Comparison of ENCODE assay signal across 14 cellular contexts in the genomic region with DNA sequence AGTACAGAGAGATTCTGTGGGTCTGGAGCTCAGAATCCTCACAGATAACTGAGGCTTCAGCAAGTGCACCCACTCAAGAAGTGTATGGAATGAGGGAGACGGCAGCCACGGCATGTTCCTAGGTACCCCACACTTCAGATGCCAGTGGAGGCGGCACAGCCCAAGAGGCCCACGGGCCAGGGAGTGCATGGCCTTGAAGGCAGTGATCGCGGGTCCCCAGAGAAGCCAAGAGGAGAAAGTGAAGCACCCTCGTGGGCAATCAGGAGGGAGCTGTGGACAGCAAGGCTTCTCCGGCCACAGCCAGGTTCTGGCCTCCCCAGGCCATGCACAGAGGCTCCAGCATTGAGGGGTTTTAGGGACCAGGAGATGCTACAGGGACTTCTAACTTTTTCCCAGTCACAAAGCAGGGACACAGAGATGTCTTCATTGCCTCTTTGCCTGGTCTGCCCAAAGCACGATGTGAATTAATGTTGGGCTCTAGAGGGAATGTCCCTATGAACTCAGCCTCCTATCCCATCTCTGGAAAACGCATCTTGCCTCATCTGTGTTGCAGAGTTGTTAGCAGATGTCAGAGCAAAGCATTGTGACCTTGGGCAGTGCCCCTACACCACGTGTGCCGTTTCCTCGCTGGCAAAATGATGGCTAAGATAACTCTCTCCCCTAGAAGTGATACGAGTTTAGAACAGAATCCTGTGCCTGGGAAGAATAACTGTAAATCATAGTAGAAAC. TPM values are rescaled to one million over a fixed set of nuclear protein-coding genes. Genes with fewer than 3 reads are reported as not detected.
"Had no signal": no experiment of that assay in that cellular context is flagged by ENCODE, and none has a peak within 500 bp of the region (broad histone marks: within the 10 kb centered on the region; RNA-seq: fewer than 3 reads in every experiment).

No MANE protein-coding gene starts in this region.

- H3K9me3 ChIP-seq: esophagus squamous epithelium, sigmoid colon, upper lobe of right lung had no signal

- H3K27ac ChIP-seq: esophagus squamous epithelium, sigmoid colon, upper lobe of right lung had no signal

- H3K4me3 ChIP-seq: esophagus squamous epithelium, sigmoid colon, upper lobe of right lung had no signal

- H3K9me3 Mint-ChIP-seq: brain; immature natural killer cell; naive thymus-derived CD8-positive, alpha-beta T cell had no signal

- DNase-seq: activated CD4-positive, alpha-beta T cell treated with anti-CD3 and anti-CD28 coated beads, Interleukin-2, amount 50 U/mL, for 4 hours; activated CD4-positive, CD25-positive, alpha-beta regulatory T cell; activated naive CD4-positive, alpha-beta T cell treated with Interleukin-2 at 50 U/mL for 16 hours; amniotic stem cell; esophagus squamous epithelium; immature natural killer cell; naive thymus-derived CD8-positive, alpha-beta T cell; nucleus accumbens; sigmoid colon; stimulated activated CD4-positive, alpha-beta T cell treated with anti-CD3 and anti-CD28 coated beads, Interleukin-12 subunit alpha, Interleukin-12 subunit beta, amount 100 ng/mL, for 4 hours; stimulated activated naive CD8-positive, alpha-beta T cell treated with anti-CD3 and anti-CD28 coated beads, Interleukin-15, Interleukin-2, amounts not matched to agents 100 U/mL and 50 U/mL, for 24 hours; T-helper 2 cell; upper lobe of right lung had no signal

- H3K27me3 ChIP-seq: esophagus squamous epithelium, sigmoid colon, upper lobe of right lung had no signal

- H3K4me3 Mint-ChIP-seq: brain; immature natural killer cell; naive thymus-derived CD8-positive, alpha-beta T cell had no signal

- H3K27me3 Mint-ChIP-seq: naive thymus-derived CD8-positive, alpha-beta T cell had no signal

RNA-seq across cellular contexts. Expression of a gene that starts 2.6 kb away (rescaled TPM):
- polyA plus RNA-seq: immature natural killer cell had no signal
